17 cellular contexts compared by ENCODE assay signal in the genomic region with DNA sequence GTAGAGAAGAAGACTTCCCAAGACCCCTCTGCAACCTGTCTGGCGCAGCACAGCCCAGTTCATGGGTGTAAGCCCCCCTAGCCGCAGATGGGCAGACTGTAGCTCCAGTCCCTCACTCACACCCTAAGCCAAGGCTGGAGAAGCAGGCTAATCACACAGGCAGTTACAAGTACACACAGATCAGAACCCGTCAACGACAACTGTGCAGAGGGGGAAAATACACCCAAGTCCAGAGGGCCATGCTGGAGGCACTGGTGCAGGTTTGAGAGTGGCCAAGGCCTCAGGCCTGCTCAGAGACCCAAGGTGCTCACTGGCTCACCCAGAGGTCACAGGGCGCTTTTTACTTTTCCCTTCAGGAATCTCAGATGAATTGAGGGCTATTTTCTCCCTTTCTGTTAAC.
DNase-seq lines count a peak whose midpoint lies in the region; ATAC-seq and TF ChIP-seq lines count a peak whose summit lies in the region.
"Had no signal": no experiment of that assay in that cellular context is flagged by ENCODE, and none has a peak within 500 bp of the region (broad histone marks: within the 10 kb centered on the region; RNA-seq: fewer than 3 reads in every experiment).

No MANE protein-coding gene starts in this region.

- H4K8ac ChIP-seq in mesenchymal stem cell (ENCODE audit: low read length), result no peak overlapping the region

- no peak overlapping the region for H2BK120ac ChIP-seq in mesenchymal stem cell (ENCODE audit: low read depth, low read length)

- no peak overlapping the region for H4K91ac ChIP-seq in mesenchymal stem cell (ENCODE audit: low read length)

- TF ChIP-seq CTCF in Caco-2 (IDR thresholded peaks at IDR 0.05; ENCODE audit: insufficient read depth in 1 of 2, low read depth in 1 of 2, low read length in 1 of 2, severe bottlenecking in 1 of 2, unreplicated experiment in 1 of 2) (no peak), WTC11 (IDR thresholded peaks at IDR 0.05) (no peak)

- no peak overlapping the region for H3K4me2 ChIP-seq in mesenchymal stem cell (ENCODE audit: low read length, poor library complexity, severe bottlenecking)

- intact Hi-C loops in Caco-2 (cut with micrococcal nuclease; ENCODE audit: unreplicated experiment), result loop anchor here (5.0 kb wide), 1 partner anchor 103 kb away; no protein-coding TSS in a partner anchor

- no peaks in the 10 kb centered on the region for H3K79me1 ChIP-seq in mesenchymal stem cell (replicated peaks; ENCODE audit: low read length, poor library complexity, severe bottlenecking)

- H2BK15ac ChIP-seq in mesenchymal stem cell (ENCODE audit: low read depth, poor library complexity, severe bottlenecking), result no peak overlapping the region

- peak overlapping the region in 1 of 2 experiments; percentile 81 for H3K23ac ChIP-seq in mesenchymal stem cell (ENCODE audit: low read length in 2 of 2)

- H3K14ac ChIP-seq in mesenchymal stem cell (ENCODE audit: low read length in 2 of 2), result no peak overlapping the region

- no peaks in the 10 kb centered on the region for H3K9me3 ChIP-seq in Caco-2
- no peaks in the 10 kb centered on the region for H3K9me3 ChIP-seq in mesenchymal stem cell (ENCODE audit: control insufficient read depth, low read length)
- H3K9me3 ChIP-seq: esophagus muscularis mucosa, heart left ventricle, psoas muscle had no signal

- no peak overlapping the region for H2AFZ ChIP-seq in mesenchymal stem cell (ENCODE audit: low read depth, low read length)

- H3K27me3 Mint-ChIP-seq in Caco-2 (ENCODE audit: insufficient read depth, unreplicated experiment) (no peaks in the 10 kb centered on the region), WTC11 (ENCODE audit: low read depth) (no peaks in the 10 kb centered on the region)
- H3K27me3 Mint-ChIP-seq: activated CD4-positive, alpha-beta memory T cell treated with anti-CD3 and anti-CD28 coated beads for 36 hours had no signal

- ATAC-seq in WTC11 (no peak), HG03196 (IDR thresholded peaks at IDR 0.05; ENCODE audit: unreplicated experiment) (no peak), HG02970 (IDR thresholded peaks at IDR 0.05; ENCODE audit: low FRiP score, unreplicated experiment) (no peak)
- ATAC-seq: heart left ventricle, psoas muscle, SK-N-SH treated with all-trans-retinoic acid at 6 μM for 48 hours had no signal

- H3K4me1 Mint-ChIP-seq in Caco-2 (ENCODE audit: low read depth, unreplicated experiment) (peaks cover 50% of the 10 kb centered on the region), WTC11 (peaks cover 64% of the 10 kb centered on the region)

- H3K27ac Mint-ChIP-seq in Caco-2 (ENCODE audit: unreplicated experiment) (peak overlapping the region; percentile 93), WTC11 (no peak overlapping the region)
- H3K27ac Mint-ChIP-seq: activated CD4-positive, alpha-beta memory T cell treated with anti-CD3 and anti-CD28 coated beads for 36 hours; activated T-helper 2 cell treated with anti-CD3 and anti-CD28 coated beads, Interferon-gamma antibody, Interleukin-2, Interleukin-4, amounts not matched to agents 10 μg/mL and 5 μg/mL and 100 μg/mL, durations not matched to agents 14 hours and 24 hours and 36 hours had no signal

- H3K4me1 ChIP-seq in Caco-2 (peaks cover 67% of the 10 kb centered on the region), mesenchymal stem cell (ENCODE audit: control insufficient read depth, insufficient read depth, low read depth, low read length) (peaks cover 60% of the 10 kb centered on the region)

- POLR2A ChIA-PET in Caco-2 (lab: Charles Lee) (no interaction called here), WTC11 (lab: Charles Lee) (no interaction called here)

- BruUV-seq in Caco-2 (replicated peaks; lab: Mats Ljungman, UMichigan), result no TSS peak

- DNase-seq in Caco-2 (peak in 1 of 2 experiments; percentile 44), WTC11 (ENCODE audit: low spot score) (peak; percentile 11), mesenchymal stem cell (no peak), retina (peak; percentile 1), HuH-7.5 (ENCODE audit: low spot score) (no peak), NCI-H526 (lab: John Stamatoyannopoulos, UW) (no peak)
- DNase-seq: activated CD4-positive, alpha-beta memory T cell treated with anti-CD3 and anti-CD28 coated beads for 36 hours; amygdala; NCI-H187 treated with DMSO at 0.1 percent for 48 hours; NCI-H446 treated with DMSO at 0.1 percent for 48 hours had no signal

- 92% methylated on average over 4 of the region's 5 CpGs for WGBS in mesenchymal stem cell

- no peak overlapping the region for H3K4me3 ChIP-seq in Caco-2 (ENCODE audit: low read depth, low read length)
- H3K4me3 ChIP-seq in mesenchymal stem cell (ENCODE audit: insufficient read depth in 1 of 2, low read depth in 1 of 2, low read length in 2 of 2), result no peak overlapping the region
- H3K4me3 ChIP-seq: esophagus muscularis mucosa, heart left ventricle, psoas muscle had no signal

- CTCF ChIA-PET in Caco-2 (lab: Charles Lee) (no interaction called here), WTC11 (lab: Charles Lee) (no interaction called here)

- no peak overlapping the region for H2AK5ac ChIP-seq in mesenchymal stem cell (ENCODE audit: low read length, severe bottlenecking)

- no peak overlapping the region for H3K27ac ChIP-seq in mesenchymal stem cell (ENCODE audit: low read length, poor library complexity, severe bottlenecking)
- H3K27ac ChIP-seq: psoas muscle had no signal

- peaks cover 25% of the 10 kb centered on the region for H3K36me3 Mint-ChIP-seq in Caco-2 (ENCODE audit: insufficient read depth, unreplicated experiment)
- no peaks in the 10 kb centered on the region for H3K36me3 Mint-ChIP-seq in WTC11
- H3K36me3 Mint-ChIP-seq: activated CD4-positive, alpha-beta memory T cell treated with anti-CD3 and anti-CD28 coated beads for 36 hours had no signal

- H2BK5ac ChIP-seq in mesenchymal stem cell (ENCODE audit: low read depth, low read length, poor library complexity, severe bottlenecking), result no peak overlapping the region

- H3K9ac ChIP-seq in mesenchymal stem cell (ENCODE audit: low read length), result no peak overlapping the region

- no peaks in the 10 kb centered on the region for H3K27me3 ChIP-seq in Caco-2 (replicated peaks; ENCODE audit: control insufficient read depth, insufficient read depth, low read length)
- H3K27me3 ChIP-seq in mesenchymal stem cell (ENCODE audit: control insufficient read depth in 1 of 2, insufficient read depth in 1 of 2, low read length in 2 of 2), result no peaks in the 10 kb centered on the region
- H3K27me3 ChIP-seq: esophagus muscularis mucosa, heart left ventricle had no signal

- H3K4me3 Mint-ChIP-seq in Caco-2 (ENCODE audit: unreplicated experiment) (no peak overlapping the region), WTC11 (no peak overlapping the region)
- H3K4me3 Mint-ChIP-seq: activated CD4-positive, alpha-beta memory T cell treated with anti-CD3 and anti-CD28 coated beads for 36 hours had no signal

- H3K36me3 ChIP-seq in Caco-2 (ENCODE audit: control insufficient read depth, insufficient read depth, low read length) (peaks cover 6% of the 10 kb centered on the region; the same call in 1 of the 2 replicates), mesenchymal stem cell (ENCODE audit: control insufficient read depth in 1 of 2, insufficient read depth in 2 of 2, low read depth in 1 of 2, low read length in 2 of 2) (peaks cover 0 to 13% of the 10 kb centered on the region in 2 experiments)
- H3K36me3 ChIP-seq: esophagus muscularis mucosa had no signal

- no peak overlapping the region for H3K4ac ChIP-seq in mesenchymal stem cell (ENCODE audit: low read depth in 1 of 2, low read length in 2 of 2)

- peak overlapping the region; percentile 3 to 5 for H3K18ac ChIP-seq in mesenchymal stem cell (ENCODE audit: low read depth in 1 of 2, low read length in 2 of 2)

- H3K9me3 Mint-ChIP-seq in Caco-2 (ENCODE audit: unreplicated experiment) (no peaks in the 10 kb centered on the region), WTC11 (no peaks in the 10 kb centered on the region)
- H3K9me3 Mint-ChIP-seq: activated CD4-positive, alpha-beta memory T cell treated with anti-CD3 and anti-CD28 coated beads for 36 hours; activated T-helper 2 cell treated with anti-CD3 and anti-CD28 coated beads, Interferon-gamma antibody, Interleukin-2, Interleukin-4, amounts not matched to agents 10 μg/mL and 5 μg/mL and 100 μg/mL, durations not matched to agents 14 hours and 24 hours and 36 hours had no signal

- peak overlapping the region in 1 of 2 experiments; percentile 49 for H2BK12ac ChIP-seq in mesenchymal stem cell (ENCODE audit: low read length in 2 of 2)

TF ChIP-seq in WTC11, 78 proteins besides CTCF, POLR2A, EP300 and RAD21 (continues in another document):
- TF ChIP-seq ZNF121 (CRISPR knock-in tag; IDR thresholded peaks at IDR 0.05), result no peak
- TF ChIP-seq, protein P1, sequence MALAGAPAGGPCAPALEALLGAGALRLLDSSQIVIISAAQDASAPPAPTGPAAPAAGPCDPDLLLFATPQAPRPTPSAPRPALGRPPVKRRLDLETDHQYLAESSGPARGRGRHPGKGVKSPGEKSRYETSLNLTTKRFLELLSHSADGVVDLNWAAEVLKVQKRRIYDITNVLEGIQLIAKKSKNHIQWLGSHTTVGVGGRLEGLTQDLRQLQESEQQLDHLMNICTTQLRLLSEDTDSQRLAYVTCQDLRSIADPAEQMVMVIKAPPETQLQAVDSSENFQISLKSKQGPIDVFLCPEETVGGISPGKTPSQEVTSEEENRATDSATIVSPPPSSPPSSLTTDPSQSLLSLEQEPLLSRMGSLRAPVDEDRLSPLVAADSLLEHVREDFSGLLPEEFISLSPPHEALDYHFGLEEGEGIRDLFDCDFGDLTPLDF (CRISPR knock-in tag; IDR thresholded peaks at IDR 0.05), result no peak
- TF ChIP-seq GRHL2 (CRISPR knock-in tag; IDR thresholded peaks at IDR 0.05; ENCODE audit: insufficient replicate concordance, severe bottlenecking), result no peak
- no peak for TF ChIP-seq ZBTB21 (CRISPR knock-in tag; IDR thresholded peaks at IDR 0.05; ENCODE audit: borderline replicate concordance)
- TF ChIP-seq ZNF416 (CRISPR knock-in tag; IDR thresholded peaks at IDR 0.05), result no peak
- TF ChIP-seq, protein P2, sequence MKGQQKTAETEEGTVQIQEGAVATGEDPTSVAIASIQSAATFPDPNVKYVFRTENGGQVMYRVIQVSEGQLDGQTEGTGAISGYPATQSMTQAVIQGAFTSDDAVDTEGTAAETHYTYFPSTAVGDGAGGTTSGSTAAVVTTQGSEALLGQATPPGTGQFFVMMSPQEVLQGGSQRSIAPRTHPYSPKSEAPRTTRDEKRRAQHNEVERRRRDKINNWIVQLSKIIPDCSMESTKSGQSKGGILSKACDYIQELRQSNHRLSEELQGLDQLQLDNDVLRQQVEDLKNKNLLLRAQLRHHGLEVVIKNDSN (CRISPR knock-in tag; IDR thresholded peaks at IDR 0.05), result no peak

Comparison
In these comparisons a context has a peak if more than half of its experiments do, and no peak if none do; other contexts are left out.
1. DNase-seq: peak in WTC11 (single experiment) and retina (single experiment); none in mesenchymal stem cell (single experiment), HuH-7.5 (single experiment) and NCI-H526 (0 of 2).